ENCODE assay signal across 8 cellular contexts in the genomic region with DNA sequence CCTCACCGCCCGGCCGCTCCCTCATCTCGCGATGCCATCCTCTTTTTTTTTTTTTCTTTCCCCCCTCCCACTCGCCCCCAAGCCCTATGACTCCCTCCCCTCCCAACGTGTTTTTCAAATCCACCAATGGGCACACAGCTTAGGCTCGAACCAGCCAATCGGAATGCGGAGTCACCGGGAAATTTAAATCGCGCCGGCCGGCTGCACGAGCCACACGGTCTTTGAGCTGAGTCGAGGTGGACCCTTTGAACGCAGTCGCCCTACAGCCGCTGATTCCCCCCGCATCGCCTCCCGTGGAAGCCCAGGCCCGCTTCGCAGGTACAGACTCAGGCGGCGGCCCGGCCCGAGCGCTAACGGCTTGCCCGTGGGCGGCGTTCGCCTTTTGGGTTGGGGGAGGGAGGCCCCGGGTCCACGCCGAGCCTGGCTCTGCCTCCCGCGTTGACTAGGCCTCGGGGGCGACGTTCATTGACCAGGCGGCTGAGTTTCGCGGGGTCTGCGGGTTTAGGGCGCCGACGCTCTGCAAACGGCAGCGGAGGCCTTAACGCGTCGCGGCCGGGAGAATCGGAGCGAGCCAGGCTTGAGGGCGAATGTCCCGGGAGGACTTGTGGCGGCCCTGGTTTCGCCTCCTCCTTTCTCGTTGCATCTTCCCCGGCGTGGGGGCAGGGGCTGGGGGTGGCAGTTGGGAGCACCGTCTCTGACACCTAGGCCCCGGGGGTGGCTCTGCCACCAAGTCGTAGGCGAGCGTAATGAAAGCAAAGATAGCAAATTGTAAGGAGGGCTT. TPM values are rescaled to one million over a fixed set of nuclear protein-coding genes. Genes with fewer than 3 reads are reported as not detected.
DNase-seq lines count a peak whose midpoint lies in the region; ATAC-seq and TF ChIP-seq lines count a peak whose summit lies in the region.

TSS of gene KPNA2 (plus strand) at position 213 of the 781 bp plus-strand sequence. CDS start 1,398 bp downstream, outside the sequence.

- H3K4me3 ChIP-seq in GM12864 (ENCODE audit: low read depth, low read length) = peak within 1 kb of the TSS; percentile 95

- peak within 1 kb of the TSS; percentile 97 for H3K4me3 Mint-ChIP-seq in activated naive CD8-positive, alpha-beta T cell
- peak within 1 kb of the TSS; percentile 96 for H3K4me3 Mint-ChIP-seq in glutamatergic neuron (ENCODE audit: unreplicated experiment)

- H3K27me3 Mint-ChIP-seq in activated naive CD8-positive, alpha-beta T cell = no peaks in the 10 kb centered on the region
- H3K27me3 Mint-ChIP-seq in glutamatergic neuron (ENCODE audit: unreplicated experiment) = no peaks in the 10 kb centered on the region

- no peaks in the 10 kb centered on the region for H3K9me3 Mint-ChIP-seq in activated naive CD8-positive, alpha-beta T cell (ENCODE audit: low read depth)
- H3K9me3 Mint-ChIP-seq in glutamatergic neuron (ENCODE audit: unreplicated experiment) = peaks cover 5% of the 10 kb centered on the region

- TF ChIP-seq CTCF in GM12864 (IDR thresholded peaks at IDR 0.05; ENCODE audit: low read depth, low read length, missing control alignments) (no peak), glutamatergic neuron (IDR thresholded peaks at IDR 0.05; ENCODE audit: partially characterized antibody, unreplicated experiment) (no peak), omental fat pad (IDR thresholded peaks at IDR 0.05) (no peak)

- peak within 1 kb of the TSS; percentile 67 for H3K27ac ChIP-seq in temporal lobe (ENCODE audit: low read depth, low read length)

- ATAC-seq in HG02678 (IDR thresholded peaks at IDR 0.05; ENCODE audit: unreplicated experiment) (peak; percentile 93), omental fat pad (ENCODE audit: low FRiP score) (peak; percentile 97)

- peaks cover 4% of the 10 kb centered on the region for H3K36me3 Mint-ChIP-seq in activated naive CD8-positive, alpha-beta T cell
- no peaks in the 10 kb centered on the region for H3K36me3 Mint-ChIP-seq in glutamatergic neuron (ENCODE audit: unreplicated experiment)

- H3K4me1 Mint-ChIP-seq in activated naive CD8-positive, alpha-beta T cell (ENCODE audit: low read depth) = peaks cover 16% of the 10 kb centered on the region
- peaks cover 3% of the 10 kb centered on the region for H3K4me1 Mint-ChIP-seq in glutamatergic neuron (ENCODE audit: low read depth, unreplicated experiment)

- DNase-seq in GM12864 (ENCODE audit: low read depth) = peak; percentile 95
- peak; percentile 95 for DNase-seq in NCI-H1105 treated with DMSO at 0.1 percent for 48 hours (lab: John Stamatoyannopoulos, UW)
- peak; percentile 98 for DNase-seq in SKM-1 treated with dmso at 0.1 percent for 144 hours (lab: John Stamatoyannopoulos, UW; ENCODE audit: unreplicated experiment)
- DNase-seq in glutamatergic neuron = peak; percentile 94
- DNase-seq in omental fat pad (ENCODE audit: low spot score) = peak; percentile 79

- peak within 1 kb of the TSS; percentile 93 for H3K27ac Mint-ChIP-seq in activated naive CD8-positive, alpha-beta T cell
- peak within 1 kb of the TSS; percentile 97 for H3K27ac Mint-ChIP-seq in glutamatergic neuron (ENCODE audit: unreplicated experiment)

RNA-seq across cellular contexts. Expression of gene KPNA2, which starts in this region (rescaled TPM):
- 223 TPM for total RNA-seq in glutamatergic neuron (ENCODE audit: unreplicated experiment)
- 10 to 100 TPM; 13.2 to 64.1 (median 23.4) TPM for total RNA-seq in omental fat pad
- total RNA-seq in temporal lobe = 28.3 TPM

Comparison
In these comparisons a context has a peak if more than half of its experiments do, and no peak if none do; other contexts are left out.
1. Peak in every context shown above with its lines: DNase-seq, ATAC-seq, H3K4me3 ChIP-seq and H3K27ac ChIP-seq.